Comparison of ENCODE assay signal across 8 cellular contexts in the genomic region with DNA sequence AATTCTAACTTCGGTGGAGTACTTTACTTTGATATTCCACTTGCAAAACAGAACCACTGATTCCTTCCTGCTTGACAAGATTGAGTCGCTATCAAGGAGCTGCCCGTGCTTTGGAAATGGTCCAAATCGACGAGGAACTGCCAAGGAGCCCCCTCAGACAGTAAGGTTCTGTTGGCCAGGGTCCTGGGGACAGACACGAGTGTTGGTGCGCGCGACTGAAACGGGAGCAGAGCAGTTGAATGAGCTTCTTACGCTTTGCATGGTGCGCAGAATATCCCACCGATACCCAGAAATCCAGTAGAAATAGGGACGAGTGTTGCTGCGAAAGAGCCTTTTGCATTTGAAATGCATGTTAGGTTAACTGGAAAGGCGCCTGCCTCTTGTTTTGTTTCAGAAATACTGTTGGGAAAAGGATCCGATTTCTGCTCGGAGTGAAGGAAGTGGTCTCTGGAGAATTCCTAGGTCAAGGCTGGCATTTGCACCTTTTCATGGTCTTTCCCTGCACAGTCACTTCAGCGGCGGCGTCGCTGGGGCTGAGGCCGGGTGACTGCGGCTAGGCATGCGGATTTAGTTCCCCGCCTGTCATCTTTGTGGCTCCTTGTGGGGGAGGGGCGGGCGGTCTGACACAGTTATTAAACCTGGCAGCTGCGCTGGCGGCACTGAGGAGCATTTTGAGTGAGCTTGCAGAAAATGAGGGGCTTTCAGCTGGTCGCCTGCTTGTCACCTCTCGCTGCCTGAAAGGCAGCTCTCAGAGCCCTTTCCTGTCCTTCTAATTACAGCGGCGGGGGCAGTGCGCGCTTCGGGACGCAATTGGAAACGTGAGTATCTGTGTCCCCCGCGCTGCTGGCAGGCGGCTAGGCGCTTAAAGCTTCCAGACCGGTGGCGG.
DNase-seq lines count a peak whose midpoint lies in the region; ATAC-seq lines count a peak whose summit lies in the region.

No MANE protein-coding gene starts in this region.

- H3K36me3 ChIP-seq in endocrine pancreas (ENCODE audit: control insufficient read depth, insufficient read depth, low read length), result no peaks in the 10 kb centered on the region
- no peaks in the 10 kb centered on the region for H3K36me3 ChIP-seq in mucosa of rectum (ENCODE audit: control insufficient read depth in 2 of 2, insufficient read depth in 2 of 2, low read length in 2 of 2)

- H3K27me3 ChIP-seq in endocrine pancreas (ENCODE audit: control insufficient read depth, insufficient read depth, low read length) (no peaks in the 10 kb centered on the region), mucosa of rectum (ENCODE audit: control insufficient read depth in 2 of 2, insufficient read depth in 2 of 2, low read length in 2 of 2) (no peaks in the 10 kb centered on the region)

- peak overlapping the region; percentile 88 for H3K27ac ChIP-seq in mucosa of rectum (ENCODE audit: low read depth in 2 of 2, low read length in 2 of 2)

- H3K4me3 ChIP-seq in endocrine pancreas (ENCODE audit: control insufficient read depth, insufficient read depth, low read length), result peak overlapping the region; percentile 81
- H3K4me3 ChIP-seq in mucosa of rectum (ENCODE audit: low read length in 2 of 2), result peak overlapping the region; percentile 69 to 70

- H3K9ac ChIP-seq in endocrine pancreas (ENCODE audit: control insufficient read depth, insufficient read depth, low read length) (peak overlapping the region; percentile 43), mucosa of rectum (ENCODE audit: low read depth in 1 of 2, low read length in 2 of 2) (peak overlapping the region; percentile 42 to 78)

- peak; percentile 19 for ATAC-seq in GM18519 (IDR thresholded peaks at IDR 0.05; ENCODE audit: low FRiP score, unreplicated experiment)
- peak; percentile 3 for ATAC-seq in HG03103 (IDR thresholded peaks at IDR 0.05; ENCODE audit: low read depth, unreplicated experiment)

- no peaks in the 10 kb centered on the region for H3K9me3 ChIP-seq in endocrine pancreas (ENCODE audit: control insufficient read depth, low read length)
- H3K9me3 ChIP-seq in mucosa of rectum (ENCODE audit: control insufficient read depth in 2 of 2, low read length in 2 of 2), result no peaks in the 10 kb centered on the region

- H3K4me1 ChIP-seq in endocrine pancreas (ENCODE audit: control insufficient read depth, insufficient read depth, low read length) (peaks cover 8% of the 10 kb centered on the region), mucosa of rectum (ENCODE audit: control insufficient read depth in 2 of 2, insufficient read depth in 2 of 2, low read length in 2 of 2) (peaks cover 6 to 12% of the 10 kb centered on the region in 2 donors)

- peak; percentile 65 for DNase-seq in NCI-H510A (lab: John Stamatoyannopoulos, UW)
- peak; percentile 26 to 61 (median 46) for DNase-seq in activated CD8-positive, alpha-beta memory T cell treated with anti-CD3 and anti-CD28 coated beads for 48 hours (ENCODE audit: low read depth in 2 of 3, low spot score in 2 of 3)
- DNase-seq in stimulated activated CD8-positive, alpha-beta memory T cell treated with anti-CD3 and anti-CD28 coated beads, Interleukin-7, amount 100 ng/mL, for 4 hours (ENCODE audit: low read depth in 2 of 2), result peak; percentile 34 to 42
- DNase-seq in 8988T, result no peak
